25 cellular contexts compared by ENCODE assay signal in genomic region chr5:163594951-163595350, GRCh38.
A peak's percentile ranks its signal among the peaks of the same experiment; 100 is the strongest.
DNase-seq lines count a peak whose midpoint lies in the region; ATAC-seq, FAIRE-seq and TF ChIP-seq lines count a peak whose summit lies in the region.
"Had no signal": no experiment of that assay in that cellular context is flagged by ENCODE, and none has a peak within 500 bp of the region (broad histone marks: within the 10 kb centered on the region; RNA-seq: fewer than 3 reads in every experiment).

No MANE protein-coding gene starts in this region.

- no TSS peak for BruUV-seq in IMR-90 (replicated peaks; lab: Mats Ljungman, UMichigan)

- H3K4me1 ChIP-seq in IMR-90 (ENCODE audit: control insufficient read depth, insufficient read depth, low read length) = peaks cover 11% of the 10 kb centered on the region
- no peaks in the 10 kb centered on the region for H3K4me1 ChIP-seq in fibroblast of lung (ENCODE audit: control insufficient read depth, extremely low read depth, insufficient read depth, low read length)
- H3K4me1 ChIP-seq: A549; BE2C; BLaER1 treated with 17β-estradiol and CSF1 and Interleukin-3, amounts not matched to agents 10 nM and 100 nM; HAP-1 had no signal

- no peak overlapping the region for H4K91ac ChIP-seq in IMR-90 (ENCODE audit: insufficient read depth, low read depth, low read length)

- H3K27me3 Mint-ChIP-seq in T-helper 2 cell treated with Interferon-gamma antibody and Interleukin-4, amounts not matched to agents 5 μg/mL and 100 μg/mL, for 36 hours (ENCODE audit: low read depth) = no peaks in the 10 kb centered on the region

- H3K27me3 ChIP-seq in IMR-90 (ENCODE audit: control insufficient read depth, insufficient read depth, low read length) = no peaks in the 10 kb centered on the region
- peaks cover 0 to 4% (median 0%) of the 10 kb centered on the region in 45 donors for H3K27me3 ChIP-seq in dorsolateral prefrontal cortex
- no peaks in the 10 kb centered on the region for H3K27me3 ChIP-seq in fibroblast of lung (ENCODE audit: control insufficient read depth, insufficient read depth, low read length)
- H3K27me3 ChIP-seq: BLaER1 treated with 17β-estradiol and CSF1 and Interleukin-3, amounts not matched to agents 10 nM and 100 nM had no signal

- CTCF ChIA-PET in IMR-90 (lab: Yijun Ruan, JAX) = interaction anchor here (1.2 to 1.4 kb wide), 2 partner anchors 18 to 130 kb away, joined by 3 read pairs; no protein-coding TSS in a partner anchor

- H3K36me3 Mint-ChIP-seq in T-helper 2 cell treated with Interferon-gamma antibody and Interleukin-4, amounts not matched to agents 5 μg/mL and 100 μg/mL, for 36 hours (ENCODE audit: low read depth) = no peaks in the 10 kb centered on the region
- H3K36me3 Mint-ChIP-seq: CD14-positive monocyte; CD8-positive, alpha-beta memory T cell had no signal

- H2BK15ac ChIP-seq in IMR-90 (ENCODE audit: low read depth, low read length) = no peak overlapping the region

- H3K36me3 ChIP-seq in IMR-90 (ENCODE audit: control insufficient read depth, insufficient read depth, low read length) = no peaks in the 10 kb centered on the region
- no peaks in the 10 kb centered on the region for H3K36me3 ChIP-seq in fibroblast of lung (ENCODE audit: control insufficient read depth, insufficient read depth, low read length)
- H3K36me3 ChIP-seq: BE2C; BLaER1 treated with 17β-estradiol and CSF1 and Interleukin-3, amounts not matched to agents 10 nM and 100 nM; HAP-1 had no signal

- H4K20me1 ChIP-seq in IMR-90 (ENCODE audit: insufficient read depth, low read length) = no peaks in the 10 kb centered on the region
- H4K20me1 ChIP-seq in fibroblast of lung (ENCODE audit: control insufficient read depth, extremely low read depth, insufficient read depth, low read length) = no peaks in the 10 kb centered on the region
- H4K20me1 ChIP-seq: BLaER1 treated with 17β-estradiol and CSF1 and Interleukin-3, amounts not matched to agents 10 nM and 100 nM had no signal

- H2AFZ ChIP-seq in IMR-90 (replicated peaks; ENCODE audit: low read length, poor library complexity) = peak overlapping the region; percentile 16
- peak overlapping the region; percentile 31 for H2AFZ ChIP-seq in fibroblast of lung (ENCODE audit: low read length)

- intact Hi-C loops in IMR-90 (cut with micrococcal nuclease) = no loop called here
- intact Hi-C loops in dorsolateral prefrontal cortex (cut with DNase I) = no loop called here

- H2BK5ac ChIP-seq in IMR-90 (ENCODE audit: low read depth, low read length, poor library complexity, severe bottlenecking) = peak overlapping the region; percentile 51

- no peak for TF ChIP-seq RAD21 in IMR-90 (IDR thresholded peaks at IDR 0.05; ENCODE audit: low read length)

- no peak for TF ChIP-seq CTCF in IMR-90 (conservative IDR thresholded peaks at IDR 0.05; ENCODE audit: low read depth, low read length)
- no peak for TF ChIP-seq CTCF in dorsolateral prefrontal cortex (IDR thresholded peaks at IDR 0.05 in 54 of 56, conservative IDR thresholded peaks at IDR 0.05 in 2 of 56; ENCODE audit: low read depth in 1 of 56, partially characterized antibody in 56 of 56)
- TF ChIP-seq CTCF in fibroblast of lung (conservative IDR thresholded peaks at IDR 0.05 in 1 of 2, IDR thresholded peaks at IDR 0.05 in 1 of 2; ENCODE audit: low read depth in 1 of 2, low read length in 2 of 2) = no peak

- H3K23ac ChIP-seq in IMR-90 (ENCODE audit: low read depth, low read length) = no peak overlapping the region

- no peak for TF ChIP-seq POLR2A in IMR-90 (IDR thresholded peaks at IDR 0.05; ENCODE audit: low read depth, low read length)

- POLR2A ChIA-PET in IMR-90 (lab: Charles Lee; ENCODE audit: unreplicated experiment) = no interaction called here

- H3K4me3 ChIP-seq in IMR-90 (ENCODE audit: insufficient read depth, low read depth, low read length) = no peak overlapping the region
- H3K4me3 ChIP-seq in dorsolateral prefrontal cortex = no peak overlapping the region
- H3K4me3 ChIP-seq in fibroblast of lung (replicated peaks in 1 of 4; ENCODE audit: control extremely low read depth in 1 of 4, insufficient read depth in 1 of 4, low read depth in 3 of 4, low read length in 4 of 4) = no peak overlapping the region
- H3K4me3 ChIP-seq: A549; BLaER1 treated with 17β-estradiol and CSF1 and Interleukin-3, amounts not matched to agents 10 nM and 100 nM; HAP-1 had no signal

- H3K9me3 ChIP-seq in IMR-90 (ENCODE audit: control insufficient read depth, insufficient read depth, low read length) (no peaks in the 10 kb centered on the region), fibroblast of lung (ENCODE audit: control insufficient read depth, insufficient read depth, low read depth, low read length) (no peaks in the 10 kb centered on the region)
- H3K9me3 ChIP-seq: A549, BE2C, HAP-1 had no signal

- no peaks in the 10 kb centered on the region for H3K9me3 Mint-ChIP-seq in T-helper 2 cell treated with Interferon-gamma antibody and Interleukin-4, amounts not matched to agents 5 μg/mL and 100 μg/mL, for 36 hours
- H3K9me3 Mint-ChIP-seq: HFFc6 had no signal

- no peaks in the 10 kb centered on the region for H3K79me2 ChIP-seq in fibroblast of lung (ENCODE audit: control insufficient read depth, insufficient read depth, low read length)

- no peaks in the 10 kb centered on the region for H3K79me1 ChIP-seq in IMR-90 (ENCODE audit: low read depth in 1 of 2, low read length in 2 of 2)

- H2BK120ac ChIP-seq in IMR-90 (ENCODE audit: low read depth, low read length) = no peak overlapping the region; the same call in 1 of the 2 replicates

- WGBS in IMR-90 (ENCODE audit: extremely low coverage in 2 of 2, insufficient read length in 1 of 2), 2 experiments = no CpG with 5 or more reads among the region's 3 CpGs

- H2BK20ac ChIP-seq in IMR-90 (ENCODE audit: low read depth, low read length) = no peak overlapping the region

- peak overlapping the region; percentile 34; the same call in 1 of the 2 replicates for H3K4ac ChIP-seq in IMR-90 (ENCODE audit: low read depth, low read length)

- peak overlapping the region; percentile 95 for H3K18ac ChIP-seq in IMR-90 (ENCODE audit: low read depth, low read length)

- H4K5ac ChIP-seq in IMR-90 (ENCODE audit: low read depth, low read length) = peak overlapping the region; percentile 95

- H2AK9ac ChIP-seq in IMR-90 (replicated peaks; ENCODE audit: low read depth, low read length, poor library complexity) = no peak overlapping the region

- H3K4me1 Mint-ChIP-seq in T-helper 2 cell treated with Interferon-gamma antibody and Interleukin-4, amounts not matched to agents 5 μg/mL and 100 μg/mL, for 36 hours (ENCODE audit: low read depth) = no peaks in the 10 kb centered on the region
- H3K4me1 Mint-ChIP-seq: CD14-positive monocyte; CD8-positive, alpha-beta memory T cell had no signal

- peak overlapping the region; percentile 90 for H3K4me2 ChIP-seq in IMR-90 (ENCODE audit: low read depth, low read length)
- no peak overlapping the region for H3K4me2 ChIP-seq in fibroblast of lung (ENCODE audit: extremely low read depth, insufficient read depth, low read length)
- H3K4me2 ChIP-seq: A549; BLaER1 treated with 17β-estradiol and CSF1 and Interleukin-3, amounts not matched to agents 10 nM and 100 nM had no signal

- dilution Hi-C loops in IMR-90 (cut with HindIII; ENCODE audit: low sequenced_read_pairs, unreplicated experiment) = no loop called here

- no peaks in the 10 kb centered on the region; the same call in 1 of the 2 replicates for H3K9me1 ChIP-seq in IMR-90 (ENCODE audit: insufficient read depth, low read length)

- H3K9ac ChIP-seq in IMR-90 (ENCODE audit: low read depth, low read length) = no peak overlapping the region
- no peak overlapping the region for H3K9ac ChIP-seq in fibroblast of lung (ENCODE audit: insufficient read depth, low read length)
- H3K9ac ChIP-seq: BLaER1 treated with 17β-estradiol and CSF1 and Interleukin-3, amounts not matched to agents 10 nM and 100 nM had no signal

- H3K56ac ChIP-seq in IMR-90 (ENCODE audit: extremely low read depth, insufficient read depth, low read length) = peak overlapping the region; percentile 37; the same call in 1 of the 2 replicates

- peak overlapping the region; percentile 97; the same call in 1 of the 2 replicates for H3K27ac ChIP-seq in IMR-90 (ENCODE audit: insufficient read depth, low read length)
- H3K27ac ChIP-seq in dorsolateral prefrontal cortex = peak overlapping the region in 37 of 59 donors; percentile 5 to 80 (median 63)
- no peak overlapping the region for H3K27ac ChIP-seq in fibroblast of lung (ENCODE audit: insufficient read depth, low read length)
- H3K27ac ChIP-seq: A549; BLaER1 treated with 17β-estradiol and CSF1 and Interleukin-3, amounts not matched to agents 10 nM and 100 nM had no signal

- no peak overlapping the region for H2AK5ac ChIP-seq in IMR-90 (ENCODE audit: low read depth, low read length)

- peak overlapping the region in 1 of 2 experiments; percentile 18; a peak in 2 of 4 replicates for H4K8ac ChIP-seq in IMR-90 (ENCODE audit: low read depth in 2 of 2, low read length in 2 of 2)

- 0 out of 2 replicates have a peak overlapping the region, but pooled peaks have one; percentile 16 for H3K14ac ChIP-seq in IMR-90 (replicated peaks; ENCODE audit: low read depth, low read length)

- no peak for FAIRE-seq in frontal cortex (lab: Jason Lieb, UNC)
- FAIRE-seq: A549, GM12891, GM18507, H54 had no signal

- ATAC-seq in IMR-90 (ENCODE audit: low read depth) = peak; percentile 75
- ATAC-seq in HG03432 (IDR thresholded peaks at IDR 0.05; ENCODE audit: unreplicated experiment) = no peak
- ATAC-seq: A549 had no signal

- in situ Hi-C loops in IMR-90 (cut with MboI; ENCODE audit: low sequenced_read_pairs) = no loop called here

- DNase-seq in IMR-90 = peak; percentile 50
- no peak for DNase-seq in dorsolateral prefrontal cortex
- DNase-seq in fibroblast of lung (ENCODE audit: low read depth in 2 of 2) = no peak
- no peak for DNase-seq in T-helper 2 cell treated with Interferon-gamma antibody and Interleukin-4, amounts not matched to agents 5 μg/mL and 100 μg/mL, for 36 hours (ENCODE audit: low spot score)
- no peak for DNase-seq in NOMO-1 treated with dmso at 0.1 percent for 144 hours (lab: John Stamatoyannopoulos, UW; ENCODE audit: unreplicated experiment)
- no peak for DNase-seq in frontal cortex (ENCODE audit: low spot score in 2 of 2)
- DNase-seq: 8988T; ACHN; AML-193; BE2C; CD4-positive, alpha-beta T cell; CD8-positive, alpha-beta memory T cell; DMS53; DMS79 treated with DMSO at 0.1 percent for 48 hours; GF-D8; GOT3; HFFc6 had no signal

- no peak overlapping the region for H3K27ac Mint-ChIP-seq in T-helper 2 cell treated with Interferon-gamma antibody and Interleukin-4, amounts not matched to agents 5 μg/mL and 100 μg/mL, for 36 hours
- H3K27ac Mint-ChIP-seq: CD14-positive monocyte; CD4-positive, alpha-beta T cell; CD8-positive, alpha-beta memory T cell; HFFc6 had no signal

- H3K4me3 Mint-ChIP-seq in T-helper 2 cell treated with Interferon-gamma antibody and Interleukin-4, amounts not matched to agents 5 μg/mL and 100 μg/mL, for 36 hours = no peak overlapping the region
- H3K4me3 Mint-ChIP-seq: CD14-positive monocyte; CD4-positive, alpha-beta T cell; CD8-positive, alpha-beta memory T cell; HFFc6 had no signal

TF ChIP-seq in IMR-90, 13 proteins besides CTCF, POLR2A, EP300 and RAD21 (continues in another document):
- TF ChIP-seq NFE2L2 (IDR thresholded peaks at IDR 0.05; ENCODE audit: low read depth, low read length) (no peak), FOS (IDR thresholded peaks at IDR 0.05; ENCODE audit: low read depth, low read length) (no peak), CEBPB (IDR thresholded peaks at IDR 0.05; ENCODE audit: low read depth, low read length) (no peak), MAFK (IDR thresholded peaks at IDR 0.05; ENCODE audit: low read depth, low read length) (no peak)
